In genomic region chr11:36352919-36353318, GRCh38 we compare ENCODE assay signal across 13 cellular contexts. TPM values are rescaled to one million over a fixed set of nuclear protein-coding genes. Genes with fewer than 3 reads are reported as not detected.
DNase-seq lines count a peak whose midpoint lies in the region; ATAC-seq and TF ChIP-seq lines count a peak whose summit lies in the region.
"Had no signal": no experiment of that assay in that cellular context is flagged by ENCODE, and none has a peak within 500 bp of the region (broad histone marks: within the 10 kb centered on the region; RNA-seq: fewer than 3 reads in every experiment).

No MANE protein-coding gene starts in this region.

- no peak overlapping the region for H3K27ac ChIP-seq in OCI-LY7 (ENCODE audit: low read depth, low read length, poor library complexity, severe bottlenecking)
- H3K27ac ChIP-seq: neural progenitor cell, upper lobe of left lung had no signal

- ATAC-seq in activated naive CD8-positive, alpha-beta T cell treated with anti-CD3 and anti-CD28 coated beads, Interleukin-2, amount 10 ng/mL, durations not matched to agents 7 days and 5 days (ENCODE audit: low read depth), result peak; percentile 84
- ATAC-seq in GM19351 (IDR thresholded peaks at IDR 0.05; ENCODE audit: unreplicated experiment) (no peak), HG02970 (IDR thresholded peaks at IDR 0.05; ENCODE audit: low FRiP score, unreplicated experiment) (no peak), HG03442 (IDR thresholded peaks at IDR 0.05; ENCODE audit: unreplicated experiment) (no peak)
- ATAC-seq: Panc1 had no signal

- H3K27me3 Mint-ChIP-seq in activated CD4-positive, alpha-beta T cell treated with anti-CD3 and anti-CD28 coated beads, Interleukin-2, amount 10 ng/mL, durations not matched to agents 7 days and 5 days, result peaks cover 19% of the 10 kb centered on the region
- H3K27me3 Mint-ChIP-seq in activated naive CD8-positive, alpha-beta T cell treated with anti-CD3 and anti-CD28 coated beads, Interleukin-2, amount 10 ng/mL, durations not matched to agents 7 days and 5 days, result peaks cover 18% of the 10 kb centered on the region

- H3K79me2 ChIP-seq in OCI-LY7 (ENCODE audit: insufficient read depth, low read depth, low read length), result no peaks in the 10 kb centered on the region

- intact Hi-C loops in OCI-LY7 (cut with micrococcal nuclease; ENCODE audit: unreplicated experiment), result no loop called here

- H3K36me3 Mint-ChIP-seq in activated CD4-positive, alpha-beta T cell treated with anti-CD3 and anti-CD28 coated beads, Interleukin-2, amount 10 ng/mL, durations not matched to agents 7 days and 5 days (ENCODE audit: low read depth), result peaks cover 2% of the 10 kb centered on the region
- H3K36me3 Mint-ChIP-seq in activated naive CD8-positive, alpha-beta T cell treated with anti-CD3 and anti-CD28 coated beads, Interleukin-2, amount 10 ng/mL, durations not matched to agents 7 days and 5 days, result no peaks in the 10 kb centered on the region
- H3K36me3 Mint-ChIP-seq: neural progenitor cell had no signal

- no peaks in the 10 kb centered on the region for H3K9me3 Mint-ChIP-seq in activated CD4-positive, alpha-beta T cell treated with anti-CD3 and anti-CD28 coated beads, Interleukin-2, amount 10 ng/mL, durations not matched to agents 7 days and 5 days
- H3K9me3 Mint-ChIP-seq in activated naive CD8-positive, alpha-beta T cell treated with anti-CD3 and anti-CD28 coated beads, Interleukin-2, amount 10 ng/mL, durations not matched to agents 7 days and 5 days, result no peaks in the 10 kb centered on the region
- H3K9me3 Mint-ChIP-seq: neural progenitor cell had no signal

- 0 out of 2 replicates have a peak, but pooled peaks have one; percentile 33 for TF ChIP-seq CTCF in OCI-LY7 (conservative IDR thresholded peaks at IDR 0.05; ENCODE audit: low read length)

- POLR2A ChIA-PET in OCI-LY7 (lab: Charles Lee), result interaction anchor here (0.6 to 1.7 kb wide), 4 partner anchors 11 to 398 kb away, joined by 3 to 6 read pairs (median 3); no protein-coding TSS in a partner anchor
- POLR2A ChIA-PET in activated CD4-positive, alpha-beta T cell treated with anti-CD3 and anti-CD28 coated beads, Interleukin-2, amount 10 ng/mL, durations not matched to agents 7 days and 5 days (lab: Charles Lee), result no interaction called here
- POLR2A ChIA-PET in activated naive CD8-positive, alpha-beta T cell treated with anti-CD3 and anti-CD28 coated beads, Interleukin-2, amount 10 ng/mL, durations not matched to agents 7 days and 5 days (lab: Charles Lee), result interaction anchor here (0.5 to 1.4 kb wide), 2 partner anchors 128 to 135 kb away, joined by 3 to 8 read pairs; no protein-coding TSS in a partner anchor

- CTCF ChIA-PET in OCI-LY7 (lab: Charles Lee; ENCODE audit: unreplicated experiment), result interaction anchor here (0.8 to 1.0 kb wide), 2 partner anchors 60 to 126 kb away, joined by 3 read pairs; no protein-coding TSS in a partner anchor
- CTCF ChIA-PET in activated CD4-positive, alpha-beta T cell treated with anti-CD3 and anti-CD28 coated beads, Interleukin-2, amount 10 ng/mL, durations not matched to agents 7 days and 5 days (lab: Charles Lee), result interaction anchor here (0.9 to 1.4 kb wide), 5 partner anchors 10 to 126 kb away, joined by 3 to 6 read pairs (median 3); no protein-coding TSS in a partner anchor

- no peak overlapping the region for H3K4me2 ChIP-seq in OCI-LY7 (ENCODE audit: low read length)
- H3K4me2 ChIP-seq: neural progenitor cell had no signal

- no peak overlapping the region for H3K4me3 Mint-ChIP-seq in activated CD4-positive, alpha-beta T cell treated with anti-CD3 and anti-CD28 coated beads, Interleukin-2, amount 10 ng/mL, durations not matched to agents 7 days and 5 days
- no peak overlapping the region for H3K4me3 Mint-ChIP-seq in activated naive CD8-positive, alpha-beta T cell treated with anti-CD3 and anti-CD28 coated beads, Interleukin-2, amount 10 ng/mL, durations not matched to agents 7 days and 5 days
- H3K4me3 Mint-ChIP-seq: neural progenitor cell had no signal

- peak overlapping the region; percentile 47 for H3K27ac Mint-ChIP-seq in activated CD4-positive, alpha-beta T cell treated with anti-CD3 and anti-CD28 coated beads, Interleukin-2, amount 10 ng/mL, durations not matched to agents 7 days and 5 days
- no peak overlapping the region for H3K27ac Mint-ChIP-seq in activated naive CD8-positive, alpha-beta T cell treated with anti-CD3 and anti-CD28 coated beads, Interleukin-2, amount 10 ng/mL, durations not matched to agents 7 days and 5 days
- H3K27ac Mint-ChIP-seq: neural progenitor cell had no signal

- no TSS peak for BruUV-seq in OCI-LY7 (replicated peaks; lab: Mats Ljungman, UMichigan)

- no peaks in the 10 kb centered on the region for H3K36me3 ChIP-seq in OCI-LY7 (ENCODE audit: insufficient read depth, low read length)
- H3K36me3 ChIP-seq: neural progenitor cell, upper lobe of left lung had no signal

- H3K9me2 ChIP-seq in OCI-LY7 (ENCODE audit: insufficient read depth, low read length), result no peaks in the 10 kb centered on the region

- H3K4me3 ChIP-seq in OCI-LY7 (ENCODE audit: low read depth, low read length, poor library complexity, severe bottlenecking), result no peak overlapping the region
- H3K4me3 ChIP-seq: neural progenitor cell, upper lobe of left lung had no signal

- H3K9me3 ChIP-seq in OCI-LY7 (ENCODE audit: low read length), result no peaks in the 10 kb centered on the region
- H3K9me3 ChIP-seq: upper lobe of left lung had no signal

- DNase-seq in OCI-LY7 (ENCODE audit: low spot score), result no peak
- DNase-seq in activated CD4-positive, alpha-beta T cell treated with anti-CD3 and anti-CD28 coated beads, Interleukin-2, amount 10 ng/mL, durations not matched to agents 7 days and 5 days, result peak; percentile 84
- DNase-seq in activated naive CD8-positive, alpha-beta T cell treated with anti-CD3 and anti-CD28 coated beads, Interleukin-2, amount 10 ng/mL, durations not matched to agents 7 days and 5 days, result peak; percentile 49
- DNase-seq in stimulated activated CD8-positive, alpha-beta memory T cell treated with anti-CD3 and anti-CD28 coated beads, Interleukin-4, amount 100 ng/mL, for 24 hours (ENCODE audit: low read depth), result peak; percentile 17
- no peak for DNase-seq in H4 (ENCODE audit: low spot score)
- DNase-seq: caudate nucleus, NCI-H2029 treated with DMSO at 0.1 percent for 48 hours had no signal

- no peaks in the 10 kb centered on the region for H4K20me1 ChIP-seq in OCI-LY7 (ENCODE audit: insufficient read depth, low read length)

- H2AFZ ChIP-seq in OCI-LY7 (ENCODE audit: low read length), result 0 out of 2 replicates have a peak overlapping the region, but pooled peaks have one; percentile 85
- H2AFZ ChIP-seq: neural progenitor cell had no signal

- H3K4me1 ChIP-seq in OCI-LY7 (ENCODE audit: insufficient read depth, low read length, poor library complexity, severe bottlenecking), result peaks cover 42% of the 10 kb centered on the region
- H3K4me1 ChIP-seq: upper lobe of left lung had no signal

- peaks cover 58% of the 10 kb centered on the region for H3K4me1 Mint-ChIP-seq in activated CD4-positive, alpha-beta T cell treated with anti-CD3 and anti-CD28 coated beads, Interleukin-2, amount 10 ng/mL, durations not matched to agents 7 days and 5 days
- peaks cover 37% of the 10 kb centered on the region for H3K4me1 Mint-ChIP-seq in activated naive CD8-positive, alpha-beta T cell treated with anti-CD3 and anti-CD28 coated beads, Interleukin-2, amount 10 ng/mL, durations not matched to agents 7 days and 5 days

RNA-seq across cellular contexts. Expression of gene PRR5L, which starts 56.8 kb away (rescaled TPM):
- not detected in 2 replicates for total RNA-seq in OCI-LY7 (2014; rRNA removed; shearing (Covaris generic))
- total RNA-seq in OCI-LY7 (2022), result not detected in 2 replicates
- total RNA-seq in activated CD4-positive, alpha-beta T cell treated with anti-CD3 and anti-CD28 coated beads, Interleukin-2, amount 10 ng/mL, durations not matched to agents 7 days and 5 days, result 1 to 10 TPM; 6.9 to 7.3 TPM
- total RNA-seq in activated naive CD8-positive, alpha-beta T cell treated with anti-CD3 and anti-CD28 coated beads, Interleukin-2, amount 10 ng/mL, durations not matched to agents 7 days and 5 days, result 10 to 100 TPM; 23.6 to 29.1 TPM
- 38.2 and 75.8 TPM in 2 replicates for total RNA-seq in H4 (2014; rRNA removed; shearing (Covaris generic))

Comparison
In these comparisons a context has a peak if more than half of its experiments do, and no peak if none do; other contexts are left out.
1. DNase-seq: peak in activated CD4-positive, alpha-beta T cell treated with anti-CD3 and anti-CD28 coated beads, Interleukin-2, amount 10 ng/mL, durations not matched to agents 7 days and 5 days (single experiment), activated naive CD8-positive, alpha-beta T cell treated with anti-CD3 and anti-CD28 coated beads, Interleukin-2, amount 10 ng/mL, durations not matched to agents 7 days and 5 days (single experiment) and stimulated activated CD8-positive, alpha-beta memory T cell treated with anti-CD3 and anti-CD28 coated beads, Interleukin-4, amount 100 ng/mL, for 24 hours (single experiment); none in OCI-LY7 (single experiment) and H4 (single experiment).
2. RNA of gene PRR5L, which starts 56.8 kb away (total RNA-seq): 38.2 to 75.8 TPM in H4, 23.6 to 29.1 TPM in activated naive CD8-positive, alpha-beta T cell treated with anti-CD3 and anti-CD28 coated beads, Interleukin-2, amount 10 ng/mL, durations not matched to agents 7 days and 5 days and 6.9 to 7.3 TPM in activated CD4-positive, alpha-beta T cell treated with anti-CD3 and anti-CD28 coated beads, Interleukin-2, amount 10 ng/mL, durations not matched to agents 7 days and 5 days; not detected in OCI-LY7; every median in the first group is over 4 times any median in the second.